1 cellular context compared by ENCODE assay signal in the genomic region with DNA sequence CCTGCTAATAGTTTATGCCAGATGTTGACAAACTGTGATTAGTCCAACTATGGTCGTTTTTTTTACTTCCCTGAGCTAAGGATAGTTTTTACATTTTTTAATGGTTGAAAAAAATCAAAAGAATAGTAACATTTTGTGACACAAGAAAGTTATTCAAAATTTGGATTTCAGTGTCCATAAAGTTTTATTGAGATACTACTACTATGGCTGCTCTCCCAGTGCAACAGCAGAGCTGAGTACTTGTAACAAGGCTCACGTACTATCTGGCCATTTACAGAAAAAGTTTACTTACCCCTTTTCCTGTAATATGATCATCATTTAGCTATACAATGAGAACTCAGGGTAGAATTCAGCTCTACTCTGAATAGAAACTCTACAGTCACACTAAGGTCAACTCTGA.
TF ChIP-seq lines count a peak whose summit lies in the region.

No MANE protein-coding gene starts in this region.

TF ChIP-seq in SK-N-SH treated with all-trans-retinoic acid at 6 μM for 48 hours, 23 proteins besides CTCF, POLR2A, EP300 and RAD21 (continued from another document):
- TF ChIP-seq TCF4 (CRISPR knock-in tag; IDR thresholded peaks at IDR 0.05; ENCODE audit: borderline replicate concordance) (no peak), ESRRG (CRISPR knock-in tag; IDR thresholded peaks at IDR 0.05) (no peak), ZNF8 (CRISPR knock-in tag; IDR thresholded peaks at IDR 0.05) (no peak), ISL1 (CRISPR knock-in tag; IDR thresholded peaks at IDR 0.05) (no peak), ARNTL (CRISPR knock-in tag; IDR thresholded peaks at IDR 0.05; ENCODE audit: borderline replicate concordance, low read depth) (no peak), CSDC2 (CRISPR knock-in tag; IDR thresholded peaks at IDR 0.05) (no peak)
- TF ChIP-seq, protein P1, sequence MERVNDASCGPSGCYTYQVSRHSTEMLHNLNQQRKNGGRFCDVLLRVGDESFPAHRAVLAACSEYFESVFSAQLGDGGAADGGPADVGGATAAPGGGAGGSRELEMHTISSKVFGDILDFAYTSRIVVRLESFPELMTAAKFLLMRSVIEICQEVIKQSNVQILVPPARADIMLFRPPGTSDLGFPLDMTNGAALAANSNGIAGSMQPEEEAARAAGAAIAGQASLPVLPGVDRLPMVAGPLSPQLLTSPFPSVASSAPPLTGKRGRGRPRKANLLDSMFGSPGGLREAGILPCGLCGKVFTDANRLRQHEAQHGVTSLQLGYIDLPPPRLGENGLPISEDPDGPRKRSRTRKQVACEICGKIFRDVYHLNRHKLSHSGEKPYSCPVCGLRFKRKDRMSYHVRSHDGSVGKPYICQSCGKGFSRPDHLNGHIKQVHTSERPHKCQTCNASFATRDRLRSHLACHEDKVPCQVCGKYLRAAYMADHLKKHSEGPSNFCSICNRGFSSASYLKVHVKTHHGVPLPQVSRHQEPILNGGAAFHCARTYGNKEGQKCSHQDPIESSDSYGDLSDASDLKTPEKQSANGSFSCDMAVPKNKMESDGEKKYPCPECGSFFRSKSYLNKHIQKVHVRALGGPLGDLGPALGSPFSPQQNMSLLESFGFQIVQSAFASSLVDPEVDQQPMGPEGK (CRISPR knock-in tag; IDR thresholded peaks at IDR 0.05; ENCODE audit: borderline replicate concordance) = no peak
